In the genomic region with DNA sequence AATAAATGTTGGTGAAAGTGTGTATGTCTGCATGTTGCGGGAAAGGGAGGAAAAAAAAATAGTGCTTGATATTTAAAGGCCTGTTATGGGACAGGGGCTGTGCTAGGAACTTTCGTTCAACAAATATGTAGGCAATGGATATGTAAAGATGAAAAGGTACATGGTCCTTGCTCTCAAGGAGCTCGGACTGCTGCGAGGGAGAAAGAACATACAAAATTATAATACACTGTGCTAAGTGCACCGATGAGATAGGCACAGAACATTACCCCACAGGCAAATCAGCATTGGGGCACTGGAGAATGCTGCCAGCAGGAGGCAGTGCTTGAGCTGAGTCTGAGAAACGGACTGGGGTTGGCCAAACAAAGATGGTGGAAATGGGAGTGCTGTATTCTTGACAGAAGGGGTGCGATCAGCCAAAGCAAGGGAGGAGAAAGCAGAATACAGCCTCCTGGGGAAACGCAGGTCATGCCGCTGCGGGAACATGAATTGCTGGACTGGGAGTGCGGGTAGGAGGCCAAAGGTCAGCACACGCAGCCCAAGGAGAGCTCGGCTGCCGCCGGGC, we compare ENCODE assay signal across 1 cellular context.
A peak's percentile ranks its signal among the peaks of the same experiment; 100 is the strongest.
TF ChIP-seq lines count a peak whose summit lies in the region.

No MANE protein-coding gene starts in this region.

TF ChIP-seq in K562, 482 proteins besides CTCF, POLR2A, EP300 and RAD21 (continued from another document and continues in another):
- TF ChIP-seq ETS1 (conservative IDR thresholded peaks at IDR 0.05; ENCODE audit: control insufficient read depth, low read depth, low read length) (no peak), MTA1 (IDR thresholded peaks at IDR 0.05; ENCODE audit: borderline replicate concordance) (no peak), TSHZ1 (CRISPR knock-in tag; IDR thresholded peaks at IDR 0.05) (no peak), PHF20 (IDR thresholded peaks at IDR 0.05; ENCODE audit: partially characterized antibody) (no peak), KDM1A (IDR thresholded peaks at IDR 0.05) (no peak), C11orf30 (IDR thresholded peaks at IDR 0.05; ENCODE audit: low read depth) (no peak), BDP1 (IDR thresholded peaks at IDR 0.05; ENCODE audit: insufficient read depth, insufficient read length) (no peak), ZNF644 (tag; IDR thresholded peaks at IDR 0.05; ENCODE audit: low read depth) (peak; percentile 17; the same call in 1 of the 2 replicates), CBX5 (IDR thresholded peaks at IDR 0.05; ENCODE audit: borderline replicate concordance, low read depth) (no peak), GABPB1 (CRISPR knock-in tag; IDR thresholded peaks at IDR 0.05) (no peak), ZNF668 (CRISPR knock-in tag; IDR thresholded peaks at IDR 0.05) (no peak), MCM7 (IDR thresholded peaks at IDR 0.05) (no peak), ZNF12 (CRISPR knock-in tag; IDR thresholded peaks at IDR 0.05) (no peak), PML (IDR thresholded peaks at IDR 0.05; ENCODE audit: low read length) (0 out of 2 replicates have a peak, but pooled peaks have one; percentile 12), SMARCC2 (IDR thresholded peaks at IDR 0.05; ENCODE audit: low read depth) (no peak), ZNF324 (CRISPR knock-in tag; IDR thresholded peaks at IDR 0.05) (no peak), ZNF584 (CRISPR knock-in tag; IDR thresholded peaks at IDR 0.05; ENCODE audit: low read depth) (peak; percentile 7; the same call in 1 of the 2 replicates), NELFE (IDR thresholded peaks at IDR 0.05; ENCODE audit: insufficient read depth, insufficient read length) (no peak), CUX1 (CRISPR knock-in tag; IDR thresholded peaks at IDR 0.05) (no peak), RBFOX2 (IDR thresholded peaks at IDR 0.05; ENCODE audit: low read depth, low read length) (no peak), ETV6 (IDR thresholded peaks at IDR 0.05; ENCODE audit: borderline replicate concordance in 1 of 2, low read depth in 2 of 2, low read length in 1 of 2) (no peak), ETV6 (CRISPR knock-in tag; IDR thresholded peaks at IDR 0.05; ENCODE audit: borderline replicate concordance) (no peak), USF1 (CRISPR knock-in tag; IDR thresholded peaks at IDR 0.05) (no peak), ZKSCAN3 (CRISPR knock-in tag; IDR thresholded peaks at IDR 0.05) (no peak), ZNF174 (CRISPR knock-in tag; IDR thresholded peaks at IDR 0.05) (no peak), PCBP1 (IDR thresholded peaks at IDR 0.05; ENCODE audit: low read depth, low read length, poor library complexity, severe bottlenecking) (no peak), PRPF4 (IDR thresholded peaks at IDR 0.05; ENCODE audit: insufficient read depth, low read depth, low read length, poor library complexity, severe bottlenecking) (no peak), NCOA4 (IDR thresholded peaks at IDR 0.05; ENCODE audit: partially characterized antibody) (no peak)
- TF ChIP-seq, protein P1, sequence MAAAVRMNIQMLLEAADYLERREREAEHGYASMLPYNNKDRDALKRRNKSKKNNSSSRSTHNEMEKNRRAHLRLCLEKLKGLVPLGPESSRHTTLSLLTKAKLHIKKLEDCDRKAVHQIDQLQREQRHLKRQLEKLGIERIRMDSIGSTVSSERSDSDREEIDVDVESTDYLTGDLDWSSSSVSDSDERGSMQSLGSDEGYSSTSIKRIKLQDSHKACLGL (CRISPR knock-in tag; IDR thresholded peaks at IDR 0.05; ENCODE audit: borderline replicate concordance, poor library complexity, severe bottlenecking): no peak
- TF ChIP-seq, protein P2, sequence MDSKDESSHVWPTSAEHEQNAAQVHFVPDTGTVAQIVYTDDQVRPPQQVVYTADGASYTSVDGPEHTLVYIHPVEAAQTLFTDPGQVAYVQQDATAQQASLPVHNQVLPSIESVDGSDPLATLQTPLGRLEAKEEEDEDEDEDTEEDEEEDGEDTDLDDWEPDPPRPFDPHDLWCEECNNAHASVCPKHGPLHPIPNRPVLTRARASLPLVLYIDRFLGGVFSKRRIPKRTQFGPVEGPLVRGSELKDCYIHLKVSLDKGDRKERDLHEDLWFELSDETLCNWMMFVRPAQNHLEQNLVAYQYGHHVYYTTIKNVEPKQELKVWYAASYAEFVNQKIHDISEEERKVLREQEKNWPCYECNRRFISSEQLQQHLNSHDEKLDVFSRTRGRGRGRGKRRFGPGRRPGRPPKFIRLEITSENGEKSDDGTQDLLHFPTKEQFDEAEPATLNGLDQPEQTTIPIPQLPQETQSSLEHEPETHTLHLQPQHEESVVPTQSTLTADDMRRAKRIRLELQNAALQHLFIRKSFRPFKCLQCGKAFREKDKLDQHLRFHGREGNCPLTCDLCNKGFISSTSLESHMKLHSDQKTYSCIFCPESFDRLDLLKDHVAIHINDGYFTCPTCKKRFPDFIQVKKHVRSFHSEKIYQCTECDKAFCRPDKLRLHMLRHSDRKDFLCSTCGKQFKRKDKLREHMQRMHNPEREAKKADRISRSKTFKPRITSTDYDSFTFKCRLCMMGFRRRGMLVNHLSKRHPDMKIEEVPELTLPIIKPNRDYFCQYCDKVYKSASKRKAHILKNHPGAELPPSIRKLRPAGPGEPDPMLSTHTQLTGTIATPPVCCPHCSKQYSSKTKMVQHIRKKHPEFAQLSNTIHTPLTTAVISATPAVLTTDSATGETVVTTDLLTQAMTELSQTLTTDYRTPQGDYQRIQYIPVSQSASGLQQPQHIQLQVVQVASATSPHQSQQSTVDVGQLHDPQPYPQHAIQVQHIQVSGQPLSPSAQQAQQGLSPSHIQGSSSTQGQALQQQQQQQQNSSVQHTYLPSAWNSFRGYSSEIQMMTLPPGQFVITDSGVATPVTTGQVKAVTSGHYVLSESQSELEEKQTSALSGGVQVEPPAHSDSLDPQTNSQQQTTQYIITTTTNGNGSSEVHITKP (IDR thresholded peaks at IDR 0.05; ENCODE audit: partially characterized antibody): peak; percentile 66
- TF ChIP-seq, protein P3, sequence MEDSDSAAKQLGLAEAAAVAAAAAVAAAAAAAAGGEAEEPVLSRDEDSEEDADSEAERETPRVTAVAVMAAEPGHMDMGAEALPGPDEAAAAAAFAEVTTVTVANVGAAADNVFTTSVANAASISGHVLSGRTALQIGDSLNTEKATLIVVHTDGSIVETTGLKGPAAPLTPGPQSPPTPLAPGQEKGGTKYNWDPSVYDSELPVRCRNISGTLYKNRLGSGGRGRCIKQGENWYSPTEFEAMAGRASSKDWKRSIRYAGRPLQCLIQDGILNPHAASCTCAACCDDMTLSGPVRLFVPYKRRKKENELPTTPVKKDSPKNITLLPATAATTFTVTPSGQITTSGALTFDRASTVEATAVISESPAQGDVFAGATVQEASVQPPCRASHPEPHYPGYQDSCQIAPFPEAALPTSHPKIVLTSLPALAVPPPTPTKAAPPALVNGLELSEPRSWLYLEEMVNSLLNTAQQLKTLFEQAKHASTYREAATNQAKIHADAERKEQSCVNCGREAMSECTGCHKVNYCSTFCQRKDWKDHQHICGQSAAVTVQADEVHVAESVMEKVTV (CRISPR knock-in tag; IDR thresholded peaks at IDR 0.05): peak; percentile 69; the same call in 1 of the 2 replicates
- TF ChIP-seq, protein P4, sequence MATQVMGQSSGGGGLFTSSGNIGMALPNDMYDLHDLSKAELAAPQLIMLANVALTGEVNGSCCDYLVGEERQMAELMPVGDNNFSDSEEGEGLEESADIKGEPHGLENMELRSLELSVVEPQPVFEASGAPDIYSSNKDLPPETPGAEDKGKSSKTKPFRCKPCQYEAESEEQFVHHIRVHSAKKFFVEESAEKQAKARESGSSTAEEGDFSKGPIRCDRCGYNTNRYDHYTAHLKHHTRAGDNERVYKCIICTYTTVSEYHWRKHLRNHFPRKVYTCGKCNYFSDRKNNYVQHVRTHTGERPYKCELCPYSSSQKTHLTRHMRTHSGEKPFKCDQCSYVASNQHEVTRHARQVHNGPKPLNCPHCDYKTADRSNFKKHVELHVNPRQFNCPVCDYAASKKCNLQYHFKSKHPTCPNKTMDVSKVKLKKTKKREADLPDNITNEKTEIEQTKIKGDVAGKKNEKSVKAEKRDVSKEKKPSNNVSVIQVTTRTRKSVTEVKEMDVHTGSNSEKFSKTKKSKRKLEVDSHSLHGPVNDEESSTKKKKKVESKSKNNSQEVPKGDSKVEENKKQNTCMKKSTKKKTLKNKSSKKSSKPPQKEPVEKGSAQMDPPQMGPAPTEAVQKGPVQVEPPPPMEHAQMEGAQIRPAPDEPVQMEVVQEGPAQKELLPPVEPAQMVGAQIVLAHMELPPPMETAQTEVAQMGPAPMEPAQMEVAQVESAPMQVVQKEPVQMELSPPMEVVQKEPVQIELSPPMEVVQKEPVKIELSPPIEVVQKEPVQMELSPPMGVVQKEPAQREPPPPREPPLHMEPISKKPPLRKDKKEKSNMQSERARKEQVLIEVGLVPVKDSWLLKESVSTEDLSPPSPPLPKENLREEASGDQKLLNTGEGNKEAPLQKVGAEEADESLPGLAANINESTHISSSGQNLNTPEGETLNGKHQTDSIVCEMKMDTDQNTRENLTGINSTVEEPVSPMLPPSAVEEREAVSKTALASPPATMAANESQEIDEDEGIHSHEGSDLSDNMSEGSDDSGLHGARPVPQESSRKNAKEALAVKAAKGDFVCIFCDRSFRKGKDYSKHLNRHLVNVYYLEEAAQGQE (CRISPR knock-in tag; IDR thresholded peaks at IDR 0.05; ENCODE audit: low read depth): no peak; the same call in 1 of the 2 replicates
